14 cellular contexts compared by ENCODE assay signal in genomic region chr11:126755494-126755893, GRCh38.
A peak's percentile ranks its signal among the peaks of the same experiment; 100 is the strongest.
DNase-seq lines count a peak whose midpoint lies in the region; ATAC-seq and TF ChIP-seq lines count a peak whose summit lies in the region.
"Had no signal": no experiment of that assay in that cellular context is flagged by ENCODE, and none has a peak within 500 bp of the region (broad histone marks: within the 10 kb centered on the region; RNA-seq: fewer than 3 reads in every experiment).

No MANE protein-coding gene starts in this region.

- H3K27ac ChIP-seq in GM23338 (ENCODE audit: low read depth) (no peak overlapping the region), neural progenitor cell (no peak overlapping the region), PC-9 (no peak overlapping the region), uterus (no peak overlapping the region)

- H3K36me3 Mint-ChIP-seq in GM23338 (ENCODE audit: low read depth) (no peaks in the 10 kb centered on the region), neural progenitor cell (no peaks in the 10 kb centered on the region)

- H3K9ac ChIP-seq in neural progenitor cell, result no peak overlapping the region

- H3K4me3 ChIP-seq in GM23338, result no peak overlapping the region
- no peak overlapping the region for H3K4me3 ChIP-seq in neural progenitor cell
- no peak overlapping the region for H3K4me3 ChIP-seq in PC-9
- H3K4me3 ChIP-seq in uterus, result no peak overlapping the region

- BruUV-seq in PC-9 (replicated peaks; lab: Mats Ljungman, UMichigan), result no TSS peak

- H3K27me3 Mint-ChIP-seq in GM23338 (ENCODE audit: insufficient read depth, low read depth, poor library complexity) (no peaks in the 10 kb centered on the region), neural progenitor cell (ENCODE audit: insufficient read depth, low read depth) (no peaks in the 10 kb centered on the region)

- no peak for TF ChIP-seq POLR2A in uterus (IDR thresholded peaks at IDR 0.05)

- H3K9me2 ChIP-seq in GM23338 (ENCODE audit: insufficient read depth) (peaks cover 14% of the 10 kb centered on the region; the same call in 1 of the 2 replicates), PC-9 (ENCODE audit: insufficient read depth) (no peaks in the 10 kb centered on the region)

- H3K4me1 Mint-ChIP-seq in GM23338 (peaks cover 14% of the 10 kb centered on the region; the same call in 2 of the 3 replicates), neural progenitor cell (peaks cover 17% of the 10 kb centered on the region)
- H3K4me1 Mint-ChIP-seq: B cell had no signal

- no peaks in the 10 kb centered on the region; the same call in 1 of the 2 replicates for H3K4me1 ChIP-seq in GM23338 (ENCODE audit: insufficient read depth)
- peaks cover 9% of the 10 kb centered on the region for H3K4me1 ChIP-seq in neural progenitor cell
- no peaks in the 10 kb centered on the region for H3K4me1 ChIP-seq in PC-9 (replicated peaks; ENCODE audit: insufficient read depth)
- no peaks in the 10 kb centered on the region for H3K4me1 ChIP-seq in uterus

- no peak for ATAC-seq in GM23338
- no peak for ATAC-seq in GM21825 (IDR thresholded peaks at IDR 0.05; ENCODE audit: unreplicated experiment)

- no peak overlapping the region for H3K27ac Mint-ChIP-seq in GM23338
- H3K27ac Mint-ChIP-seq in neural progenitor cell, result no peak overlapping the region
- H3K27ac Mint-ChIP-seq: B cell; CD4-positive, alpha-beta T cell had no signal

- H3K79me2 ChIP-seq in GM23338 (replicated peaks; ENCODE audit: insufficient read depth) (no peaks in the 10 kb centered on the region), neural progenitor cell (ENCODE audit: low read depth) (no peaks in the 10 kb centered on the region), PC-9 (ENCODE audit: low read depth) (no peaks in the 10 kb centered on the region)

- peak overlapping the region; percentile 66; the same call in 1 of the 2 replicates for H2AFZ ChIP-seq in GM23338
- peak overlapping the region; percentile 55 for H2AFZ ChIP-seq in neural progenitor cell (replicated peaks)
- H2AFZ ChIP-seq in PC-9, result no peak overlapping the region

- POLR2A ChIA-PET in PC-9 (lab: Charles Lee; ENCODE audit: unreplicated experiment), result no interaction called here

- no peak overlapping the region for H3K4me3 Mint-ChIP-seq in GM23338
- no peak overlapping the region for H3K4me3 Mint-ChIP-seq in neural progenitor cell
- H3K4me3 Mint-ChIP-seq: B cell; CD4-positive, alpha-beta T cell had no signal

- H3K9me3 ChIP-seq in neural progenitor cell (ENCODE audit: low read depth), result no peaks in the 10 kb centered on the region
- no peaks in the 10 kb centered on the region for H3K9me3 ChIP-seq in PC-9 (ENCODE audit: insufficient read depth, low read depth)
- H3K9me3 ChIP-seq in uterus, result no peaks in the 10 kb centered on the region

- H3K4me2 ChIP-seq in GM23338, result no peak overlapping the region
- H3K4me2 ChIP-seq in neural progenitor cell, result no peak overlapping the region
- no peak overlapping the region for H3K4me2 ChIP-seq in PC-9

- H4K20me1 ChIP-seq in GM23338 (replicated peaks; ENCODE audit: insufficient read depth) (no peaks in the 10 kb centered on the region), neural progenitor cell (ENCODE audit: low read depth) (no peaks in the 10 kb centered on the region), PC-9 (ENCODE audit: insufficient read depth) (no peaks in the 10 kb centered on the region)

- no peaks in the 10 kb centered on the region for H3F3A ChIP-seq in GM23338 (replicated peaks; ENCODE audit: low read depth)
- H3F3A ChIP-seq in neural progenitor cell (ENCODE audit: low read depth), result no peaks in the 10 kb centered on the region
- no peaks in the 10 kb centered on the region for H3F3A ChIP-seq in PC-9 (ENCODE audit: insufficient read depth, low read depth)

- H3K36me3 ChIP-seq in GM23338 (ENCODE audit: insufficient read depth) (no peaks in the 10 kb centered on the region), neural progenitor cell (no peaks in the 10 kb centered on the region), PC-9 (ENCODE audit: low read depth) (no peaks in the 10 kb centered on the region), uterus (no peaks in the 10 kb centered on the region)

- CTCF ChIA-PET in PC-9 (lab: Charles Lee), result no interaction called here

- DNase-seq in DMS 273 (lab: John Stamatoyannopoulos, UW; ENCODE audit: unreplicated experiment), result peak; percentile 47
- no peak for DNase-seq in GM23338 (ENCODE audit: low spot score)
- peak; percentile 23 for DNase-seq in SK-N-DZ (ENCODE audit: low spot score)
- DNase-seq in neural progenitor cell (ENCODE audit: low spot score), result peak; percentile 14
- DNase-seq in PC-9, result no peak
- DNase-seq in uterus, result no peak
- DNase-seq: C1 segment of cervical spinal cord; Calu3; CD4-positive, alpha-beta T cell; DMS79 treated with DMSO at 0.1 percent for 48 hours; GDM1; HCEC 1CT had no signal

- intact Hi-C loops in PC-9 (cut with micrococcal nuclease; ENCODE audit: unreplicated experiment) (no loop called here), uterus (cut with DNase I; ENCODE audit: low total_unique reads) (no loop called here)

- TF ChIP-seq CTCF in GM23338 (conservative IDR thresholded peaks at IDR 0.05; ENCODE audit: low read depth in 2 of 2) (no peak), neural progenitor cell (IDR thresholded peaks at IDR 0.05) (no peak), PC-9 (conservative IDR thresholded peaks at IDR 0.05) (no peak), uterus (IDR thresholded peaks at IDR 0.05) (no peak)

- no peaks in the 10 kb centered on the region for H3K9me3 Mint-ChIP-seq in GM23338
- H3K9me3 Mint-ChIP-seq in neural progenitor cell, result no peaks in the 10 kb centered on the region
- H3K9me3 Mint-ChIP-seq: CD4-positive, alpha-beta T cell had no signal

- H3K27me3 ChIP-seq in GM23338 (ENCODE audit: insufficient read depth), result no peaks in the 10 kb centered on the region
- H3K27me3 ChIP-seq in neural progenitor cell, result no peaks in the 10 kb centered on the region
- peaks cover 12% of the 10 kb centered on the region for H3K27me3 ChIP-seq in PC-9 (ENCODE audit: insufficient read depth, low read depth)
- H3K27me3 ChIP-seq in uterus, result no peaks in the 10 kb centered on the region

TF ChIP-seq in GM23338, 12 proteins besides CTCF, POLR2A, EP300 and RAD21 (continues in another document):
- TF ChIP-seq NANOG (IDR thresholded peaks at IDR 0.05; ENCODE audit: borderline replicate concordance) (no peak), STAT1 (IDR thresholded peaks at IDR 0.05; ENCODE audit: unreplicated experiment) (no peak), JUNB (IDR thresholded peaks at IDR 0.05; ENCODE audit: unreplicated experiment) (no peak), ETS1 (IDR thresholded peaks at IDR 0.05) (no peak), CREB1 (CRISPR knock-in tag; IDR thresholded peaks at IDR 0.05; ENCODE audit: low read depth) (no peak)

Comparison
In these comparisons a context has a peak if more than half of its experiments do, and no peak if none do; other contexts are left out.
1. DNase-seq: peak in DMS 273 (single experiment), SK-N-DZ (single experiment) and neural progenitor cell (single experiment); none in GM23338 (single experiment), PC-9 (0 of 2) and uterus (0 of 2).